In the genomic region with DNA sequence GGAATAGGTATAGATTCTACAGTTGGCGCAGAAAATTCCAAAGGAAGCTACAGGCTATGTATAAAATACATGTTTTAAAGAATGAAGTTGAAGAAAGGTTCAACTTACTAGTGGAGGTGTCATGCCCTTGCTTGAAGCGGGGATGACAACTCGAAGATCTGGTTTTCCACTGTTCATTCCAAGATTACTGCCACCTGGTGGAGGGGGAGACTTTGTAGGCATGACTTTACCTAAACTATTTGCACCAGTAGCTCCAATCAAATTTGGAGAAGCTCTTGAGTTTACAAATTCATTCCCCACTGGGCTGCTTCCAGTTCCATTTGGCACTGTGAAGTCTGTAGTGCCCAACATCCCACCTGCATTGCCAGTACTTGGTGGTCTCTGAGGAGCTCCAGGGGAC, we compare ENCODE assay signal across 11 cellular contexts.
DNase-seq lines count a peak whose midpoint lies in the region; TF ChIP-seq lines count a peak whose summit lies in the region.
"Had no signal": no experiment of that assay in that cellular context is flagged by ENCODE, and none has a peak within 500 bp of the region (broad histone marks: within the 10 kb centered on the region; RNA-seq: fewer than 3 reads in every experiment).

No MANE protein-coding gene starts in this region.

- no peaks in the 10 kb centered on the region for H3K36me3 ChIP-seq in adipocyte (ENCODE audit: control insufficient read depth, insufficient read depth, low read length, severe bottlenecking)
- no peaks in the 10 kb centered on the region for H3K36me3 ChIP-seq in osteoblast (ENCODE audit: insufficient read depth, low read length)
- H3K36me3 ChIP-seq: ovary had no signal

- H3K4me2 ChIP-seq in osteoblast (ENCODE audit: insufficient read depth, low read length): no peak overlapping the region

- H3K27ac ChIP-seq in osteoblast (ENCODE audit: low read depth, low read length): no peak overlapping the region
- H3K27ac ChIP-seq: ovary had no signal

- H3K27me3 ChIP-seq in adipocyte (replicated peaks; ENCODE audit: control insufficient read depth, insufficient read depth, low read length): no peaks in the 10 kb centered on the region
- H3K27me3 ChIP-seq in osteoblast (ENCODE audit: insufficient read depth, low read length): peaks cover 3% of the 10 kb centered on the region
- H3K27me3 ChIP-seq: ovary had no signal

- H3K4me1 ChIP-seq in adipocyte (ENCODE audit: control insufficient read depth, insufficient read depth, low read length) (no peaks in the 10 kb centered on the region), osteoblast (ENCODE audit: insufficient read depth, low read length) (no peaks in the 10 kb centered on the region)

- TF ChIP-seq CTCF in osteoblast (IDR thresholded peaks at IDR 0.05; ENCODE audit: extremely low read depth, low read depth, low read length): peak; percentile 40

- no peak overlapping the region for H2AFZ ChIP-seq in osteoblast (ENCODE audit: low read length)

- H3K9ac ChIP-seq in adipocyte (ENCODE audit: low read length): no peak overlapping the region

- no peak overlapping the region for H3K4me3 ChIP-seq in adipocyte (ENCODE audit: low read length)
- H3K4me3 ChIP-seq in osteoblast (ENCODE audit: insufficient read depth, low read length): no peak overlapping the region
- H3K4me3 ChIP-seq: ovary had no signal

- H3K79me2 ChIP-seq in osteoblast (ENCODE audit: insufficient read depth, low read length): no peaks in the 10 kb centered on the region

- peak; percentile 15 for DNase-seq in NCI-H748 (lab: John Stamatoyannopoulos, UW; ENCODE audit: unreplicated experiment)
- DNase-seq in NCI-H748 treated with DMSO at 0.1 percent for 48 hours (lab: John Stamatoyannopoulos, UW): no peak
- peak; percentile 16 to 25 for DNase-seq in Kasumi-1 (lab: John Stamatoyannopoulos, UW)
- DNase-seq in adipocyte (ENCODE audit: low read depth): peak; percentile 1
- no peak for DNase-seq in osteoblast (ENCODE audit: insufficient read length, low spot score, missing footprints)
- DNase-seq in NOMO-1 treated with DMSO at 0.1 percent for 48 hours (lab: John Stamatoyannopoulos, UW; ENCODE audit: unreplicated experiment): no peak
- DNase-seq in activated CD8-positive, alpha-beta memory T cell treated with anti-CD3 and anti-CD28 coated beads, Interleukin-2, amount 50 U/mL, for 4 hours: no peak
- DNase-seq in NCI-H1436 (lab: John Stamatoyannopoulos, UW): no peak
- DNase-seq: CD4-positive, alpha-beta T cell; NCI-H187 treated with DMSO at 0.1 percent for 48 hours; ovary had no signal

- H3K9me3 ChIP-seq in adipocyte (ENCODE audit: control insufficient read depth, low read length): no peaks in the 10 kb centered on the region
- H3K9me3 ChIP-seq in osteoblast (ENCODE audit: low read depth, low read length): no peaks in the 10 kb centered on the region
- H3K9me3 ChIP-seq: ovary had no signal

- H4K20me1 ChIP-seq in osteoblast (ENCODE audit: insufficient read depth, low read length): no peaks in the 10 kb centered on the region

Comparison
In these comparisons a context has a peak if more than half of its experiments do, and no peak if none do; other contexts are left out.
1. DNase-seq: peak in NCI-H748 (single experiment), Kasumi-1 (2 of 2) and adipocyte (single experiment); none in NCI-H748 treated with DMSO at 0.1 percent for 48 hours (single experiment), osteoblast (single experiment), NOMO-1 treated with DMSO at 0.1 percent for 48 hours (single experiment), activated CD8-positive, alpha-beta memory T cell treated with anti-CD3 and anti-CD28 coated beads, Interleukin-2, amount 50 U/mL, for 4 hours (single experiment) and NCI-H1436 (single experiment).